In the genomic region with DNA sequence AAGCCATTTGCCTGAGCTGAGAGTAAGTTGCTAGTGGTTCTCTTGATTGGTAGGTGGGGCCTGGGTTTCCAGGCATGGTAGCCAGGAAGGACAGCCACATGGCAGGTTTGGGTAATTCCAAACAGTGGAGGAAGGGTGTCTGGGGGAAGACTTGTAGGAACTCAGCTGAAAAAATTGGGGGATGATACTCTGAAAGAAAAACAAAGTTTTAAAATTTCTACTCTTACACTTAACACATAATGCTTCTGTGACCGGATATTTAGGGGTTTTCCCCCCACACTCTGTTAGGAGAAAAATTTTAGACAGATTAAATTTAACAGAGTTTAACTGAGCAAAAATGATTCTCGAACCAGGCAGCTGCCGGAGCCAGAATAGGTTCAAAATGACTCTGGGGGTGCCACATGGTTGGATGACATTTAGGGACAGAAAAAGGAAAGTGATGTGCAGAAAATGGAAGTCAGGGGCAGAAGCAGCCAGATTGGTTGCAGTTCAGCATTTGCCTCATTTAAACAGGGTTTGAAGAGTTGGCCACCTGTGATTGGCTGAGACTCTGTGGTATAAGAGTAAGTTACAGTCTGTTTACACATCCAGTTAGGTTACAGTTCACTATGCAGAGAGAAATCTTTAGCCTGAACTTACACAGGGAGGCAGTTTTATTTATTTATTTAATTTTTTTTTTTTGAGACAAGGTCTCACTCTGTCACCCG, we compare ENCODE assay signal across 9 cellular contexts. TPM values are rescaled to one million over a fixed set of nuclear protein-coding genes. Genes with fewer than 3 reads are reported as not detected.
DNase-seq lines count a peak whose midpoint lies in the region; ATAC-seq lines count a peak whose summit lies in the region.
"Had no signal": no experiment of that assay in that cellular context is flagged by ENCODE, and none has a peak within 500 bp of the region (broad histone marks: within the 10 kb centered on the region; RNA-seq: fewer than 3 reads in every experiment).

No MANE protein-coding gene starts in this region.

- peak overlapping the region; percentile 100 for H3K27ac Mint-ChIP-seq in stimulated activated naive CD8-positive, alpha-beta T cell treated with anti-CD3 and anti-CD28 coated beads, Interleukin-15, Interleukin-2, amounts not matched to agents 100 ng/mL and 50 ng/mL, for 24 hours

- H3K36me3 Mint-ChIP-seq in stimulated activated naive CD8-positive, alpha-beta T cell treated with anti-CD3 and anti-CD28 coated beads, Interleukin-15, Interleukin-2, amounts not matched to agents 100 ng/mL and 50 ng/mL, for 24 hours (ENCODE audit: low read depth): peaks cover 53% of the 10 kb centered on the region

- peak; percentile 36 for ATAC-seq in HG02973 (IDR thresholded peaks at IDR 0.05; ENCODE audit: unreplicated experiment)

- no peaks in the 10 kb centered on the region for H3K9me3 ChIP-seq in SJSA1 (replicated peaks)

- no peaks in the 10 kb centered on the region for H3K27me3 ChIP-seq in SJSA1 (replicated peaks)

- H3K27me3 Mint-ChIP-seq in stimulated activated naive CD8-positive, alpha-beta T cell treated with anti-CD3 and anti-CD28 coated beads, Interleukin-15, Interleukin-2, amounts not matched to agents 100 ng/mL and 50 ng/mL, for 24 hours: no peaks in the 10 kb centered on the region

- peaks cover 52% of the 10 kb centered on the region for H3K36me3 ChIP-seq in SJSA1

- H3K4me3 Mint-ChIP-seq in stimulated activated naive CD8-positive, alpha-beta T cell treated with anti-CD3 and anti-CD28 coated beads, Interleukin-15, Interleukin-2, amounts not matched to agents 100 ng/mL and 50 ng/mL, for 24 hours: peak overlapping the region; percentile 52

- H3K4me3 ChIP-seq in SJSA1: no peak overlapping the region

- peak; percentile 5 for DNase-seq in NCI-H82 (lab: John Stamatoyannopoulos, UW)
- DNase-seq in NCI-H82 treated with DMSO at 0.1 percent for 48 hours (lab: John Stamatoyannopoulos, UW; ENCODE audit: unreplicated experiment): no peak
- DNase-seq in SJSA1 (ENCODE audit: low read depth in 1 of 2, low spot score in 2 of 2): peak in 1 of 2 experiments; percentile 53
- DNase-seq in effector CD4-positive, alpha-beta T cell: peak; percentile 46
- no peak for DNase-seq in NCI-H2029 treated with DMSO at 0.1 percent for 48 hours (lab: John Stamatoyannopoulos, UW)
- no peak for DNase-seq in amygdala (lab: John Stamatoyannopoulos, UW)

- peak overlapping the region; percentile 23; the same call in 1 of the 2 replicates for H3K27ac ChIP-seq in SJSA1

- H3K9me3 Mint-ChIP-seq in stimulated activated naive CD8-positive, alpha-beta T cell treated with anti-CD3 and anti-CD28 coated beads, Interleukin-15, Interleukin-2, amounts not matched to agents 100 ng/mL and 50 ng/mL, for 24 hours: no peaks in the 10 kb centered on the region

- H3K4me1 ChIP-seq in SJSA1 (replicated peaks): peaks cover under 1% of the 10 kb centered on the region; the same call in 1 of the 2 replicates

- H3K4me1 Mint-ChIP-seq in stimulated activated naive CD8-positive, alpha-beta T cell treated with anti-CD3 and anti-CD28 coated beads, Interleukin-15, Interleukin-2, amounts not matched to agents 100 ng/mL and 50 ng/mL, for 24 hours (ENCODE audit: low read depth): peaks cover 93% of the 10 kb centered on the region

RNA-seq across cellular contexts. Expression of a gene that starts 8.1 kb away (rescaled TPM):
- 7,277 and 7,743 TPM in 2 replicates for total RNA-seq in SJSA1 (2014; rRNA removed; shearing (Covaris generic))

RNA-seq across cellular contexts. Expression of a gene that starts 8.3 kb away (rescaled TPM):
- total RNA-seq in SJSA1 (2014; rRNA removed; shearing (Covaris generic)): 0.19 and 0.29 TPM in 2 replicates
- total RNA-seq: bronchial epithelial cell had no signal

RNA-seq across cellular contexts. Expression of a gene that starts 16.9 kb away (rescaled TPM):
- 9.1 and 10.9 TPM in 2 replicates for total RNA-seq in SJSA1 (2014; rRNA removed; shearing (Covaris generic))

RNA-seq across cellular contexts. Expression of a gene that starts 56.0 kb away (rescaled TPM):
- total RNA-seq in SJSA1 (2014; rRNA removed; shearing (Covaris generic)): 28.9 and 36.8 TPM in 2 replicates

Comparison
In these comparisons a context has a peak if more than half of its experiments do, and no peak if none do; other contexts are left out.
1. DNase-seq: peak in NCI-H82 (single experiment) and effector CD4-positive, alpha-beta T cell (single experiment); none in NCI-H82 treated with DMSO at 0.1 percent for 48 hours (single experiment), NCI-H2029 treated with DMSO at 0.1 percent for 48 hours (single experiment) and amygdala (0 of 56).